Comparison of ENCODE assay signal across 13 cellular contexts in the genomic region with DNA sequence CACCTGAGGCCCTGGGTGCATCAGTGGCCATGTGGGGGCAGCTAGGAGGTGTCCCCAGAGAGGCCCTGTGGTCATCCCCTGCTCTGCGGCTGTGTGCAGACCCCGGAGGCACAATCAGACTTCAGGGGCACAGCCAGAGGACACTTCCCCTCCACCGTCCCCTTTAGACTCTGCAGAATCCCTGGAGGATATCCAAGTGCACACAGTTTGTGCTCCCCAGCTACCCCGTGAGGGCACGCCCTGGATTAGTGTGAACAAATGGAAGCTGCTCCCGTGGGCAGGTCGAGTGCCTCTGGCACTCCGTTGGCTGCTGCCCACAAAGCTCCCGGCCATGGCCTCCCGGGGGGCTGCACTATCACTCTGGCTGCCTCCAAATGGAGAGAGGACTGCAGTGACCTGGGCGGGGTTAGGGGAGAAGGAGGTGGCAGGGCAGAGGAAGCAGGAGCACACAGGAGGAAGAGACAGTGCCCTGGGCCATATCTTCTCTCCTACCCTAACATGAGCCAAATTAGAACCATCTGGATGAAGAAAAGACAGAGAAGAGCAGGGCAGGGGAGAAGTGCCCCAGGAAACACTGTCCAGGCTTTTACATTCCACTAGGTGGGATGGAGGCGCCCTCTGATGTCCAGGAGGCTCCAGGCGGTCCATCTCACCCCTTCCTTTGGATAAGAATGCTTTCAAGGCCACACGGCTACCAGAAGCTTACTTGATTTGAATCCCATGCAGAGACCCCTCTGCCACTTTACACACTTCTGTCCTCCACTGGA. TPM values are rescaled to one million over a fixed set of nuclear protein-coding genes. Genes with fewer than 3 reads are reported as not detected.
DNase-seq lines count a peak whose midpoint lies in the region; ATAC-seq and TF ChIP-seq lines count a peak whose summit lies in the region.
"Had no signal": no experiment of that assay in that cellular context is flagged by ENCODE, and none has a peak within 500 bp of the region (broad histone marks: within the 10 kb centered on the region; RNA-seq: fewer than 3 reads in every experiment).

No MANE protein-coding gene starts in this region.

- H3K4me1 ChIP-seq in osteoblast (ENCODE audit: insufficient read depth, low read length): peaks cover 11% of the 10 kb centered on the region

- in situ Hi-C loops in KBM-7 (cut with MboI; ENCODE audit: low pct_unique_long_range_greater_than_20kb, low sequenced_read_pairs): no loop called here
- in situ Hi-C loops in brain microvascular endothelial cell (cut with HindIII; ENCODE audit: low pct_ligation_motif_present, low sequenced_read_pairs): no loop called here

- no peak for ATAC-seq in GM21381 (IDR thresholded peaks at IDR 0.05; ENCODE audit: unreplicated experiment)

- H3K36me3 ChIP-seq in brain microvascular endothelial cell (replicated peaks): no peaks in the 10 kb centered on the region
- H3K36me3 ChIP-seq in osteoblast (ENCODE audit: insufficient read depth, low read length): no peaks in the 10 kb centered on the region
- H3K36me3 ChIP-seq: thyroid gland had no signal

- H2AFZ ChIP-seq in osteoblast (ENCODE audit: low read length): peak overlapping the region; percentile 25

- H3K9me3 ChIP-seq in osteoblast (ENCODE audit: low read depth, low read length): no peaks in the 10 kb centered on the region
- H3K9me3 ChIP-seq: thyroid gland had no signal

- H3K4me3 ChIP-seq in brain microvascular endothelial cell (ENCODE audit: low read depth, low read length) (no peak overlapping the region), osteoblast (ENCODE audit: insufficient read depth, low read length) (no peak overlapping the region)
- H3K4me3 ChIP-seq: thyroid gland had no signal

- no peak overlapping the region for H3K27ac ChIP-seq in brain microvascular endothelial cell
- no peak overlapping the region for H3K27ac ChIP-seq in osteoblast (ENCODE audit: low read depth, low read length)
- H3K27ac ChIP-seq: thyroid gland had no signal

- H3K27me3 ChIP-seq in brain microvascular endothelial cell (replicated peaks): no peaks in the 10 kb centered on the region
- H3K27me3 ChIP-seq in osteoblast (ENCODE audit: insufficient read depth, low read length): no peaks in the 10 kb centered on the region
- H3K27me3 ChIP-seq: thyroid gland had no signal

- no peaks in the 10 kb centered on the region for H4K20me1 ChIP-seq in osteoblast (ENCODE audit: insufficient read depth, low read length)

- DNase-seq in NCI-H2196 treated with DMSO at 0.1 percent for 48 hours (lab: John Stamatoyannopoulos, UW; ENCODE audit: unreplicated experiment) (peak; percentile 12), NCI-H2196 (lab: John Stamatoyannopoulos, UW; ENCODE audit: unreplicated experiment) (no peak), KBM-7 (peak; percentile 12), brain microvascular endothelial cell (no peak), osteoblast (ENCODE audit: insufficient read length, low spot score, missing footprints) (no peak), NCI-H510A (lab: John Stamatoyannopoulos, UW) (no peak), RKO (ENCODE audit: low spot score) (no peak)
- DNase-seq: activated CD4-positive, alpha-beta T cell treated with anti-CD3 and anti-CD28 coated beads for 1 hour; activated naive CD8-positive, alpha-beta T cell treated with anti-CD3 and anti-CD28 coated beads, Interleukin-2, amount 10 ng/mL, durations not matched to agents 7 days and 5 days; occipital lobe; stimulated activated CD4-positive, alpha-beta T cell treated with anti-CD3 and anti-CD28 coated beads, Interleukin-4, amount 100 ng/mL, for 4 hours; thyroid gland had no signal

- no peaks in the 10 kb centered on the region for H3K79me2 ChIP-seq in osteoblast (ENCODE audit: insufficient read depth, low read length)

- peak; percentile 49 for TF ChIP-seq CTCF in brain microvascular endothelial cell (IDR thresholded peaks at IDR 0.05; ENCODE audit: low read depth, low read length, missing control alignments)
- peak; percentile 34 for TF ChIP-seq CTCF in osteoblast (IDR thresholded peaks at IDR 0.05; ENCODE audit: extremely low read depth, low read depth, low read length)

- H3K4me2 ChIP-seq in osteoblast (ENCODE audit: insufficient read depth, low read length): no peak overlapping the region

RNA-seq across cellular contexts. Expression of a gene that starts 29.5 kb away (rescaled TPM):
- 34.7 and 37.4 TPM in 2 replicates for total RNA-seq in osteoblast

Comparison
In these comparisons a context has a peak if more than half of its experiments do, and no peak if none do; other contexts are left out.
1. DNase-seq: peak in NCI-H2196 treated with DMSO at 0.1 percent for 48 hours (single experiment) and KBM-7 (single experiment); none in NCI-H2196 (single experiment), brain microvascular endothelial cell (single experiment), osteoblast (single experiment), NCI-H510A (single experiment) and RKO (single experiment).